Comparison of ENCODE assay signal across 9 cellular contexts in the genomic region with DNA sequence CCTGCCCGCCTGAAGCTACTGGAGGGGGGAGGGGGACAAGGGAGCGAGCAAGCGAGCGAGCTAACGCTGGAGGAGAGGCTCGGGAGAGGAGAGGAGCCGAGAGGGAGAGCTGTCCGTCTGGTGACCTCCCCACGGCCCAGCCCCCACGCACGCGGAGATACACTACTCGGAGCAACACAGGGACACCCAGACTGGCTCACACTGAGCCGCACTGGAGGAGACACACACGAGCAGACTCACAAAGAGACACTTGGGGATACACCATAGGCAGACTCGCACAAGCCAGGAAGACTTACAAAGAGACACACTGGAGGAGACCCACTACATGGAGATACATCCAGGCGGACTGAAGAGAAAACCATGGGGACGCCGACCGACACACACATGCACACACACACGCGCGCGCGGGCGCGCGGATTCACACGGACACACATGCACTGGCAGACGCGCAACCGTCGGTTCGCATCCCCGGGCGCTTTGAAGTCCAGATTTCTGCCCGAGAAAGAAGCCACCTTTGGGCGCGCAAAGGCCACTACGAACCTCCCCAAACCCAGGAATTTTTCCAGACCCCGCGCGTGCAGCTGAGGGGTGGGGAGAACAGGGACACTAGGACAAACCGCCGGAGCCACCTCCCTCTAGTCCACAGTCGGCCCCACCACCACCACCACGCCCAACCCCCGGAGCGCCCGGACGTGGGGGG. TPM values are rescaled to one million over a fixed set of nuclear protein-coding genes. Genes with fewer than 3 reads are reported as not detected.
DNase-seq lines count a peak whose midpoint lies in the region; ATAC-seq and TF ChIP-seq lines count a peak whose summit lies in the region.
"Had no signal": no experiment of that assay in that cellular context is flagged by ENCODE, and none has a peak within 500 bp of the region (broad histone marks: within the 10 kb centered on the region; RNA-seq: fewer than 3 reads in every experiment).

No MANE protein-coding gene starts in this region.

- WGBS in spleen, 5 donors = 2 to 10% (median 3%) methylated on average over 50 to 51 of the region's 51 CpGs

- H3K4me1 ChIP-seq in iPS-18a (ENCODE audit: control insufficient read depth, low read depth, low read length) (peaks cover 31% of the 10 kb centered on the region), spleen (peaks cover 22 to 70% (median 43%) of the 10 kb centered on the region in 6 donors), left lung (peaks cover 21 to 45% of the 10 kb centered on the region in 2 donors)

- intact Hi-C loops in activated CD4-positive, alpha-beta memory T cell treated with anti-CD3 and anti-CD28 coated beads for 36 hours (cut with micrococcal nuclease) = no loop called here
- intact Hi-C loops in spleen (cut with DNase I; ENCODE audit: low total_unique reads) = no loop called here
- intact Hi-C loops in left lung (cut with DNase I) = no loop called here

- no peak for TF ChIP-seq POLR2A in spleen (IDR thresholded peaks at IDR 0.05)

- H3K9me3 ChIP-seq in iPS-18a (ENCODE audit: control insufficient read depth, low read depth, low read length) (no peaks in the 10 kb centered on the region), spleen (no peaks in the 10 kb centered on the region), left lung (no peaks in the 10 kb centered on the region)

- H3K27me3 Mint-ChIP-seq in activated CD4-positive, alpha-beta memory T cell treated with anti-CD3 and anti-CD28 coated beads for 36 hours = peaks cover 69% of the 10 kb centered on the region

- H3K36me3 Mint-ChIP-seq in activated CD4-positive, alpha-beta memory T cell treated with anti-CD3 and anti-CD28 coated beads for 36 hours = no peaks in the 10 kb centered on the region

- peaks cover 25% of the 10 kb centered on the region for H3K4me1 Mint-ChIP-seq in activated CD4-positive, alpha-beta memory T cell treated with anti-CD3 and anti-CD28 coated beads for 36 hours (ENCODE audit: low read depth)

- ATAC-seq in GM19452 (IDR thresholded peaks at IDR 0.05; ENCODE audit: unreplicated experiment) (no peak), left lung (no peak), HG02759 (IDR thresholded peaks at IDR 0.05; ENCODE audit: unreplicated experiment) (no peak)

- H3K27ac Mint-ChIP-seq in activated CD4-positive, alpha-beta memory T cell treated with anti-CD3 and anti-CD28 coated beads for 36 hours = no peak overlapping the region

- H3K27ac ChIP-seq in iPS-18a (ENCODE audit: low read length) (no peak overlapping the region), spleen (peak overlapping the region in 5 of 8 donors; percentile 54 to 72 (median 57)), left lung (no peak overlapping the region)
- H3K27ac ChIP-seq: KMS-11 had no signal

- H3K9me3 Mint-ChIP-seq in activated CD4-positive, alpha-beta memory T cell treated with anti-CD3 and anti-CD28 coated beads for 36 hours = no peaks in the 10 kb centered on the region

- POLR2A ChIA-PET in activated CD4-positive, alpha-beta memory T cell treated with anti-CD3 and anti-CD28 coated beads for 36 hours (lab: Charles Lee) = no interaction called here

- DNase-seq in NCI-H2171 treated with DMSO at 0.1 percent for 48 hours (lab: John Stamatoyannopoulos, UW) = peak; percentile 4
- DNase-seq in NCI-H2171 (lab: John Stamatoyannopoulos, UW) = no peak
- no peak for DNase-seq in activated CD4-positive, alpha-beta memory T cell treated with anti-CD3 and anti-CD28 coated beads for 36 hours
- DNase-seq in spleen = peak; percentile 75
- no peak for DNase-seq in left lung

- CTCF ChIA-PET in activated CD4-positive, alpha-beta memory T cell treated with anti-CD3 and anti-CD28 coated beads for 36 hours (lab: Charles Lee) = interaction anchor here (0.9 to 1.1 kb wide), 2 partner anchors 41 to 185 kb away, joined by 3 to 4 read pairs; no protein-coding TSS in a partner anchor

- H3K4me3 Mint-ChIP-seq in activated CD4-positive, alpha-beta memory T cell treated with anti-CD3 and anti-CD28 coated beads for 36 hours = peak overlapping the region; percentile 12

- no peak overlapping the region for H3K9ac ChIP-seq in iPS-18a (ENCODE audit: low read length)
- H3K9ac ChIP-seq: KMS-11 had no signal

- H3K36me3 ChIP-seq in iPS-18a (ENCODE audit: control insufficient read depth, low read depth, low read length) = no peaks in the 10 kb centered on the region
- H3K36me3 ChIP-seq in spleen = no peaks in the 10 kb centered on the region
- no peaks in the 10 kb centered on the region for H3K36me3 ChIP-seq in left lung

- TF ChIP-seq CTCF in spleen (IDR thresholded peaks at IDR 0.05 in 8 of 11, conservative IDR thresholded peaks at IDR 0.05 in 3 of 11) (no peak), left lung (IDR thresholded peaks at IDR 0.05) (no peak)

- H3K27me3 ChIP-seq in iPS-18a (ENCODE audit: control insufficient read depth, insufficient read depth, low read length) (peaks cover 98% of the 10 kb centered on the region), spleen (replicated peaks in 1 of 7) (peaks cover 0 to 100% (median 71%) of the 10 kb centered on the region in 7 donors), left lung (peaks cover 58 to 100% of the 10 kb centered on the region in 2 donors)

- H3K4me3 ChIP-seq in iPS-18a (ENCODE audit: low read length) (peak overlapping the region; percentile 56), spleen (peak overlapping the region; percentile 27 to 72 (median 48)), left lung (peak overlapping the region in 1 of 2 donors; percentile 2)

RNA-seq across cellular contexts. Expression of a gene that starts 0.7 kb away (rescaled TPM):
- not detected for total RNA-seq in activated CD4-positive, alpha-beta memory T cell treated with anti-CD3 and anti-CD28 coated beads for 36 hours
- total RNA-seq in spleen (10 to 100 TPM in 5 of 7 donors, 1 to 10 TPM in 2; 6.6 to 46.8 (median 26.3) TPM), left lung (under 1 TPM; 0.90 to 0.92 TPM)
- polyA plus RNA-seq in spleen = 1 to 10 TPM; 2.8 to 7.7 (median 3.1) TPM

RNA-seq across cellular contexts. Expression of a gene that starts 23.1 kb away (rescaled TPM):
- 10 to 100 TPM; 29.3 to 31.1 TPM for total RNA-seq in activated CD4-positive, alpha-beta memory T cell treated with anti-CD3 and anti-CD28 coated beads for 36 hours
- 10 to 100 TPM; 16.8 to 36.1 (median 21.5) TPM for total RNA-seq in spleen
- polyA plus RNA-seq in spleen = 10 to 100 TPM; 32.5 to 54.1 (median 46.7) TPM
- 10 to 100 TPM; 18.6 to 21.9 TPM for total RNA-seq in left lung

RNA-seq across cellular contexts. Expression of a gene that starts 31.5 kb away (rescaled TPM):
- 10 to 100 TPM; 85.3 to 87.3 TPM for total RNA-seq in activated CD4-positive, alpha-beta memory T cell treated with anti-CD3 and anti-CD28 coated beads for 36 hours
- total RNA-seq in spleen (10 to 100 TPM; 43.8 to 64.1 (median 52.1) TPM), left lung (10 to 100 TPM; 69.8 to 70.4 TPM)
- 10 to 100 TPM; 59.3 to 79.8 (median 75.9) TPM for polyA plus RNA-seq in spleen

RNA-seq across cellular contexts. Expression of a gene that starts 40.0 kb away (rescaled TPM):
- under 1 TPM; 0.14 to 0.17 TPM for total RNA-seq in activated CD4-positive, alpha-beta memory T cell treated with anti-CD3 and anti-CD28 coated beads for 36 hours
- total RNA-seq in spleen (not detected), left lung (not detected)
- not detected for polyA plus RNA-seq in spleen

RNA-seq across cellular contexts. Expression of a gene that starts 48.8 kb away (rescaled TPM):
- 10 to 100 TPM; 65.9 to 67.6 TPM for total RNA-seq in activated CD4-positive, alpha-beta memory T cell treated with anti-CD3 and anti-CD28 coated beads for 36 hours
- 10 to 100 TPM; 24.1 to 39.7 (median 28.4) TPM for total RNA-seq in spleen
- polyA plus RNA-seq in spleen = 10 to 100 TPM; 19.4 to 31.1 (median 24.4) TPM
- 10 to 100 TPM; 50.5 to 72.1 TPM for total RNA-seq in left lung

Comparison
In these comparisons a context has a peak if more than half of its experiments do, and no peak if none do; other contexts are left out.
1. DNase-seq: peak in NCI-H2171 treated with DMSO at 0.1 percent for 48 hours (single experiment) and spleen (single experiment); none in NCI-H2171 (single experiment), activated CD4-positive, alpha-beta memory T cell treated with anti-CD3 and anti-CD28 coated beads for 36 hours (single experiment) and left lung (0 of 2).
2. H3K27ac ChIP-seq: peak in spleen (5 of 8); none in iPS-18a (single experiment) and left lung (0 of 2).